ENCODE assay signal across 16 cellular contexts in genomic region chr4:92047209-92047877, GRCh38.
DNase-seq lines count a peak whose midpoint lies in the region; ATAC-seq and TF ChIP-seq lines count a peak whose summit lies in the region.
"Had no signal": no experiment of that assay in that cellular context is flagged by ENCODE, and none has a peak within 500 bp of the region (broad histone marks: within the 10 kb centered on the region; RNA-seq: fewer than 3 reads in every experiment).

No MANE protein-coding gene starts in this region.

- no peak overlapping the region for H3K27ac Mint-ChIP-seq in type B pancreatic cell
- H3K27ac Mint-ChIP-seq: activated T-helper 1 cell treated with anti-CD3 and anti-CD28 coated beads, Interleukin-12 subunit alpha, Interleukin-12 subunit beta, Interleukin-2, Interleukin-4 antibody, amounts not matched to agents 30 ng/mL and 10 ng/mL and 1 ng/mL, durations not matched to agents 14 hours and 24 hours and 36 hours; memory B cell had no signal

- H3K27me3 ChIP-seq in left ventricle myocardium inferior (ENCODE audit: low read depth): no peaks in the 10 kb centered on the region
- H3K27me3 ChIP-seq in right atrium auricular region: no peaks in the 10 kb centered on the region

- intact Hi-C loops in left ventricle myocardium inferior (cut with micrococcal nuclease) (no loop called here), posterior cingulate gyrus (cut with DNase I) (no loop called here)

- H3K36me3 ChIP-seq in left ventricle myocardium inferior (no peaks in the 10 kb centered on the region), right atrium auricular region (no peaks in the 10 kb centered on the region)

- H3K4me3 ChIP-seq in left ventricle myocardium inferior (no peak overlapping the region), right atrium auricular region (no peak overlapping the region)
- H3K4me3 ChIP-seq: GM12878 had no signal

- H3K9me3 ChIP-seq in left ventricle myocardium inferior (replicated peaks) (peaks cover 10% of the 10 kb centered on the region), right atrium auricular region (peaks cover 0 to 12% of the 10 kb centered on the region in 2 donors)

- H3K36me3 Mint-ChIP-seq in type B pancreatic cell: no peaks in the 10 kb centered on the region
- H3K36me3 Mint-ChIP-seq: memory B cell had no signal

- no peak for ATAC-seq in HG03175 (IDR thresholded peaks at IDR 0.05; ENCODE audit: unreplicated experiment)
- ATAC-seq: GM12878 had no signal

- no peak overlapping the region for H3K4me3 Mint-ChIP-seq in type B pancreatic cell
- H3K4me3 Mint-ChIP-seq: activated T-helper 1 cell treated with anti-CD3 and anti-CD28 coated beads, Interleukin-12 subunit alpha, Interleukin-12 subunit beta, Interleukin-2, Interleukin-4 antibody, amounts not matched to agents 30 ng/mL and 10 ng/mL and 1 ng/mL, durations not matched to agents 14 hours and 24 hours and 36 hours; memory B cell had no signal

- DNase-seq in left ventricle myocardium inferior (no peak), right atrium auricular region (ENCODE audit: low spot score) (no peak), glomerular visceral epithelial cell (ENCODE audit: extremely low spot score) (peak; percentile 20), type B pancreatic cell (ENCODE audit: extremely low spot score, unreplicated experiment) (no peak), posterior cingulate gyrus (no peak)
- DNase-seq in stimulated activated CD8-positive, alpha-beta memory T cell treated with anti-CD3 and anti-CD28 coated beads, Interleukin-4, amount 100 ng/mL, for 48 hours: no peak
- DNase-seq: activated CD4-positive, alpha-beta T cell treated with anti-CD3 and anti-CD28 coated beads for 4 hours; DMS79 treated with DMSO at 0.1 percent for 48 hours; NCI-H82; stimulated activated CD4-positive, alpha-beta T cell treated with anti-CD3 and anti-CD28 coated beads, Interleukin-2, amount 100 ng/mL, for 48 hours; stimulated activated naive CD4-positive, alpha-beta T cell treated with Interleukin-2 at 50 U/mL for 16 hours had no signal

- H3K4me1 ChIP-seq in left ventricle myocardium inferior: no peaks in the 10 kb centered on the region
- no peaks in the 10 kb centered on the region for H3K4me1 ChIP-seq in right atrium auricular region

- H3K9me3 Mint-ChIP-seq in type B pancreatic cell: no peaks in the 10 kb centered on the region

- TF ChIP-seq CTCF in left ventricle myocardium inferior (IDR thresholded peaks at IDR 0.05; ENCODE audit: borderline replicate concordance) (peak; percentile 21), right atrium auricular region (IDR thresholded peaks at IDR 0.05) (no peak), VCaP (conservative IDR thresholded peaks at IDR 0.05) (peak; percentile 75), type B pancreatic cell (conservative IDR thresholded peaks at IDR 0.05) (peak; percentile 38)

- H3K27ac ChIP-seq in left ventricle myocardium inferior (replicated peaks): no peak overlapping the region
- no peak overlapping the region for H3K27ac ChIP-seq in right atrium auricular region
- H3K27ac ChIP-seq in VCaP: no peak overlapping the region

- no peaks in the 10 kb centered on the region for H3K27me3 Mint-ChIP-seq in type B pancreatic cell
- H3K27me3 Mint-ChIP-seq: memory B cell had no signal

- peaks cover 6% of the 10 kb centered on the region for H3K4me1 Mint-ChIP-seq in type B pancreatic cell (ENCODE audit: unreplicated experiment)
- H3K4me1 Mint-ChIP-seq: memory B cell had no signal

Comparison
In these comparisons a context has a peak if more than half of its experiments do, and no peak if none do; other contexts are left out.
1. CTCF ChIP-seq: peak in left ventricle myocardium inferior (single experiment), VCaP (single experiment) and type B pancreatic cell (single experiment); none in right atrium auricular region (0 of 2).